In the genomic region with DNA sequence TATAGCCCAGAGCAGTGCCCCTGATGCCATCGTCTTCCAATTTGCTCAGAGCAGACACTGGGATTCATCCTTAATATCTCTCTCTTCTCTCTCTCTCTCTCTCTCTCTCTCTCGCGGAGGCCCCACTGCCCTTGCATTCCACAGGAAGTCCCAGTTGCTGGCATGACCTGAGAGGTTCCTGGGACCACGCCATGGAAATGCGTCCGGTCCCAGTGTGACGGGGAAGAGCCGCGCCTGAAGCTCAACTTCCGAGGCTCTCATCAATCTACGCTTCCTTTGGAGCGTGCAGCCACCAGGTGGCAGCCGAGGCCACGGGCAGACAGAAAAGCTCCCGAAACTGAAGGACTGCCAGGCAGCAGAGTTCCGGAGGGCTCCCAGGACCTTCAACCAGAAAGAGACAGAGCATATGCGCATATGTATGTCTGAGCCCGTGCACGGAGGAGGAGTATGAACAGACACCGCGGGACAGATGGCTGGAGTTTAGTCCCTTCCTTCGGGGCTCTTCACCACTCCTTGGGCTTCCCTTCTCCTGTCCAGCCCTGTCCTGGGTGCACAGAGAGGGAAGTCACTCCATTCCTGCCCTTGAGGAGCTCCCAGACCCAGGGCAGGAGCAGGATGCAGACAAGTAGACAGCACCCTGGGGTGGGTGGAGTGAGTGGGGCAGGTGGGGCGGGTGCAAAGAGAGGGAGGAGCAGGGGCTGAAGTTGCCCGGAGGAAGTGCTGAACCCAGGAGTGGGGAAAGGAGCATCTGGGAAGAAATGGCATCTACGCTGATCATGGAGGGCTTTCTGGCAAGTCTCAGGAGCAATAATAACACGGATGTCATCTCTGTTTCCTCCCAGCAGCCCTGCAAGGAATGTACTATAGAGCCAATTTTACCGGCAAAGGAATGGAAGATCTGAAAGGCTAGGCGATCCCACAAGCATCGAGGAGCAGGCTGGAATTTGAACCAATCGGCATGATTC, we compare ENCODE assay signal across 1 cellular context.
TF ChIP-seq lines count a peak whose summit lies in the region.

No MANE protein-coding gene starts in this region.

TF ChIP-seq in K562, 482 proteins besides CTCF, POLR2A, EP300 and RAD21 (continued from another document and continues in another):
- TF ChIP-seq BHLHE40 (IDR thresholded peaks at IDR 0.05; ENCODE audit: low read length), result peak; percentile 56
- TF ChIP-seq ASH1L (IDR thresholded peaks at IDR 0.05; ENCODE audit: borderline replicate concordance, low read depth, partially characterized antibody), result peak; percentile 28
- TF ChIP-seq, protein P1, sequence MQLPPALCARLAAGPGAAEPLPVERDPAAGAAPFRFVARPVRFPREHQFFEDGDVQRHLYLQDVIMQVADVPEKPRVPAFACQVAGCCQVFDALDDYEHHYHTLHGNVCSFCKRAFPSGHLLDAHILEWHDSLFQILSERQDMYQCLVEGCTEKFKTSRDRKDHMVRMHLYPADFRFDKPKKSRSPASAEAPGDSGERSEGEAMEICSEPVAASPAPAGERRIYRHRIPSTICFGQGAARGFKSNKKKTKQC (CRISPR knock-in tag; IDR thresholded peaks at IDR 0.05), result no peak
- no peak for TF ChIP-seq ZNF699 (CRISPR knock-in tag; IDR thresholded peaks at IDR 0.05; ENCODE audit: insufficient replicate concordance)
- no peak for TF ChIP-seq ZNF668 (CRISPR knock-in tag; IDR thresholded peaks at IDR 0.05)
- no peak for TF ChIP-seq NFE2L1 (tag; IDR thresholded peaks at IDR 0.05; ENCODE audit: borderline replicate concordance, low read depth)
- no peak for TF ChIP-seq KLF1 (tag; IDR thresholded peaks at IDR 0.05)
- TF ChIP-seq TRIM24 (IDR thresholded peaks at IDR 0.05), result no peak
- no peak for TF ChIP-seq HIVEP1 (CRISPR knock-in tag; IDR thresholded peaks at IDR 0.05)
- TF ChIP-seq, protein P2, sequence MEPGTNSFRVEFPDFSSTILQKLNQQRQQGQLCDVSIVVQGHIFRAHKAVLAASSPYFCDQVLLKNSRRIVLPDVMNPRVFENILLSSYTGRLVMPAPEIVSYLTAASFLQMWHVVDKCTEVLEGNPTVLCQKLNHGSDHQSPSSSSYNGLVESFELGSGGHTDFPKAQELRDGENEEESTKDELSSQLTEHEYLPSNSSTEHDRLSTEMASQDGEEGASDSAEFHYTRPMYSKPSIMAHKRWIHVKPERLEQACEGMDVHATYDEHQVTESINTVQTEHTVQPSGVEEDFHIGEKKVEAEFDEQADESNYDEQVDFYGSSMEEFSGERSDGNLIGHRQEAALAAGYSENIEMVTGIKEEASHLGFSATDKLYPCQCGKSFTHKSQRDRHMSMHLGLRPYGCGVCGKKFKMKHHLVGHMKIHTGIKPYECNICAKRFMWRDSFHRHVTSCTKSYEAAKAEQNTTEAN (CRISPR knock-in tag; IDR thresholded peaks at IDR 0.05), result no peak
- TF ChIP-seq RBM34 (IDR thresholded peaks at IDR 0.05; ENCODE audit: borderline replicate concordance, insufficient read depth, low read length), result no peak
- TF ChIP-seq ZNF324 (CRISPR knock-in tag; IDR thresholded peaks at IDR 0.05), result 0 out of 2 replicates have a peak, but pooled peaks have one; percentile 6
- TF ChIP-seq, protein P3, sequence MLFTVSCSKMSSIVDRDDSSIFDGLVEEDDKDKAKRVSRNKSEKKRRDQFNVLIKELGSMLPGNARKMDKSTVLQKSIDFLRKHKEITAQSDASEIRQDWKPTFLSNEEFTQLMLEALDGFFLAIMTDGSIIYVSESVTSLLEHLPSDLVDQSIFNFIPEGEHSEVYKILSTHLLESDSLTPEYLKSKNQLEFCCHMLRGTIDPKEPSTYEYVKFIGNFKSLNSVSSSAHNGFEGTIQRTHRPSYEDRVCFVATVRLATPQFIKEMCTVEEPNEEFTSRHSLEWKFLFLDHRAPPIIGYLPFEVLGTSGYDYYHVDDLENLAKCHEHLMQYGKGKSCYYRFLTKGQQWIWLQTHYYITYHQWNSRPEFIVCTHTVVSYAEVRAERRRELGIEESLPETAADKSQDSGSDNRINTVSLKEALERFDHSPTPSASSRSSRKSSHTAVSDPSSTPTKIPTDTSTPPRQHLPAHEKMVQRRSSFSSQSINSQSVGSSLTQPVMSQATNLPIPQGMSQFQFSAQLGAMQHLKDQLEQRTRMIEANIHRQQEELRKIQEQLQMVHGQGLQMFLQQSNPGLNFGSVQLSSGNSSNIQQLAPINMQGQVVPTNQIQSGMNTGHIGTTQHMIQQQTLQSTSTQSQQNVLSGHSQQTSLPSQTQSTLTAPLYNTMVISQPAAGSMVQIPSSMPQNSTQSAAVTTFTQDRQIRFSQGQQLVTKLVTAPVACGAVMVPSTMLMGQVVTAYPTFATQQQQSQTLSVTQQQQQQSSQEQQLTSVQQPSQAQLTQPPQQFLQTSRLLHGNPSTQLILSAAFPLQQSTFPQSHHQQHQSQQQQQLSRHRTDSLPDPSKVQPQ (CRISPR knock-in tag; IDR thresholded peaks at IDR 0.05; ENCODE audit: borderline replicate concordance), result no peak
- TF ChIP-seq, protein P4, sequence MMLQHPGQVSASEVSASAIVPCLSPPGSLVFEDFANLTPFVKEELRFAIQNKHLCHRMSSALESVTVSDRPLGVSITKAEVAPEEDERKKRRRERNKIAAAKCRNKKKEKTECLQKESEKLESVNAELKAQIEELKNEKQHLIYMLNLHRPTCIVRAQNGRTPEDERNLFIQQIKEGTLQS (IDR thresholded peaks at IDR 0.05), result no peak
- TF ChIP-seq, protein P4 (CRISPR knock-in tag; conservative IDR thresholded peaks at IDR 0.05), result peak; percentile 74; the same call in 1 of the 2 replicates
- no peak for TF ChIP-seq CCAR2 (IDR thresholded peaks at IDR 0.05; ENCODE audit: low read depth, low read length)
- TF ChIP-seq CREB1 (IDR thresholded peaks at IDR 0.05), result peak; percentile 99
- TF ChIP-seq CREB1 (CRISPR knock-in tag; IDR thresholded peaks at IDR 0.05), result peak; percentile 98
- TF ChIP-seq GABPB1 (CRISPR knock-in tag; IDR thresholded peaks at IDR 0.05), result peak; percentile 86
- TF ChIP-seq TCF7L2 (IDR thresholded peaks at IDR 0.05; ENCODE audit: low read depth, low read length), result no peak
- peak; percentile 84 for TF ChIP-seq HCFC1 (IDR thresholded peaks at IDR 0.05; ENCODE audit: low read depth, low read length)
- TF ChIP-seq ZNF121 (CRISPR knock-in tag; conservative IDR thresholded peaks at IDR 0.05), result no peak
- TF ChIP-seq ZNF184 (CRISPR knock-in tag; IDR thresholded peaks at IDR 0.05), result no peak
- no peak for TF ChIP-seq KLF13 (tag; IDR thresholded peaks at IDR 0.05; ENCODE audit: borderline replicate concordance, low read depth)
- peak in 1 of 2 experiments; percentile 39; a peak in 1 of 4 replicates for TF ChIP-seq HDAC1 (IDR thresholded peaks at IDR 0.05)
- peak; percentile 65; the same call in 1 of the 2 replicates for TF ChIP-seq RNF2 (IDR thresholded peaks at IDR 0.05)
- TF ChIP-seq ZNF384 (IDR thresholded peaks at IDR 0.05; ENCODE audit: low read depth, low read length), result no peak; the same call in 1 of the 2 replicates
- no peak for TF ChIP-seq ZNF584 (CRISPR knock-in tag; IDR thresholded peaks at IDR 0.05; ENCODE audit: low read depth)
- TF ChIP-seq BRD9 (IDR thresholded peaks at IDR 0.05; ENCODE audit: low read depth, partially characterized antibody), result peak; percentile 97
- TF ChIP-seq SREBF2 (CRISPR knock-in tag; IDR thresholded peaks at IDR 0.05), result no peak
- TF ChIP-seq TAF7 (tag; IDR thresholded peaks at IDR 0.05), result no peak
- TF ChIP-seq ZNF830 (CRISPR knock-in tag; IDR thresholded peaks at IDR 0.05), result no peak
- TF ChIP-seq NFRKB (IDR thresholded peaks at IDR 0.05; ENCODE audit: low read depth), result 0 out of 2 replicates have a peak, but pooled peaks have one; percentile 10
- TF ChIP-seq, protein P5, sequence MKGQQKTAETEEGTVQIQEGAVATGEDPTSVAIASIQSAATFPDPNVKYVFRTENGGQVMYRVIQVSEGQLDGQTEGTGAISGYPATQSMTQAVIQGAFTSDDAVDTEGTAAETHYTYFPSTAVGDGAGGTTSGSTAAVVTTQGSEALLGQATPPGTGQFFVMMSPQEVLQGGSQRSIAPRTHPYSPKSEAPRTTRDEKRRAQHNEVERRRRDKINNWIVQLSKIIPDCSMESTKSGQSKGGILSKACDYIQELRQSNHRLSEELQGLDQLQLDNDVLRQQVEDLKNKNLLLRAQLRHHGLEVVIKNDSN (CRISPR knock-in tag; IDR thresholded peaks at IDR 0.05), result no peak
- TF ChIP-seq KDM4B (IDR thresholded peaks at IDR 0.05; ENCODE audit: borderline replicate concordance in 2 of 2, low read depth in 1 of 2), result no peak
- peak; percentile 63; the same call in 1 of the 2 replicates for TF ChIP-seq ZNF444 (CRISPR knock-in tag; IDR thresholded peaks at IDR 0.05)
- TF ChIP-seq, protein P6, sequence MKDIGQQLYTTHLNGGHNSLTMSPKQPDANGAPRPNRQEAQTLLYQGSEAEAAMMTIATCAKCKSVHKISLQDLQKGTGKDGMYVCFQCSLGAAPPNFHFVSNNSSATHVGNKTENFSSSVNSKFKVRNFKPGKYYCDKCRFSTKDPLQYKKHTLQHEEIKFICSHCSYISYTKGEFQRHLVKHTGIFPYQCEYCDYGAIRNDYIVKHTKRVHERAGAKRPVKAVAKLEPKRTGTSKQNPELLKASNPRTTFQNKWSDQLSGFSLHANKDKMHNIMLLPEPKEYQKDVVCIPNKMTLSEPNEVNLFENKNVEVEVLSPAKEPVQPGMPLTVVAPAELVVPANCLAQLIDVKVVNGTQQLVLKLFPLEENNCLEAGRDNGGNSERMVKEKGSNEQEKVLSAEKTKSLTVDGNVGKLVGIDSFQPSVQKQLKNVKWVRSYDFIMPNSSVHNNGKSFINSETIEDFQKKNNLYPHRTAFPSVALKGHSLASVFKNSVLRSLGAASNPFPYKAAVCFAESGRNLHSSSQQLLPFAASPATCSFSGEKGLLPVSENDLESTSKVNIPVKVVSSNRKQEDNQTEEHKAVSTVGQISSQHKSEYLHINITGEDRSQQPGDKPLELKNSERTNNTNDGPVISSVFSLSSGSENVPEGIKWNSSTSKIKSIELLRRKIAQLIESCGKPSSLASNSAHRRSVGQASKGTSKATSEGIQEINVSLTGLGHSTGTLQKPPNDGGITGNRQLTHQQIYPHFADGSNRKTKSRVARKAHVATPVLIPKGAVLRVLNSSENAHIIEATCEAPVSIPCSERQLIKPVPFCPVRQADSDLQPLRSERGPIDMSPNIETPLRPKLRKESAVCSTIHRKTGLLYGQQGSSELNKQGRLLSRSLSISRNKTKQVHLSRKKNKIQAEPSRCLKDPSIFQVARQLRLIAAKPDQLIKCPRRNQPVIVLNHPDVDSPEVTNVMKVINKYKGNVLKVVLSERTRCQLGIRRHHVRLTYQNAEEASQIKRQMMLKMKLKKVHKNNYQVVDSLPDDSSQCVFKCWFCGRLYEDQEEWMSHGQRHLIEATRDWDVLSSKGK (CRISPR knock-in tag; IDR thresholded peaks at IDR 0.05), result no peak
- TF ChIP-seq ZC3H8 (IDR thresholded peaks at IDR 0.05), result no peak
- no peak for TF ChIP-seq CHCHD3 (CRISPR knock-in tag; IDR thresholded peaks at IDR 0.05)
- TF ChIP-seq, protein P7, sequence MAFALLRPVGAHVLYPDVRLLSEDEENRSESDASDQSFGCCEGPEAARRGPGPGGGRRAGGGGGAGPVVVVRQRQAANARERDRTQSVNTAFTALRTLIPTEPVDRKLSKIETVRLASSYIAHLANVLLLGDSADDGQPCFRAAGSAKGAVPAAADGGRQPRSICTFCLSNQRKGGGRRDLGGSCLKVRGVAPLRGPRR (CRISPR knock-in tag; IDR thresholded peaks at IDR 0.05), result no peak
- TF ChIP-seq ZKSCAN3 (CRISPR knock-in tag; IDR thresholded peaks at IDR 0.05), result no peak
- no peak for TF ChIP-seq RFX1 (IDR thresholded peaks at IDR 0.05)
- peak; percentile 64 for TF ChIP-seq JUND (IDR thresholded peaks at IDR 0.05; ENCODE audit: borderline replicate concordance, low read depth, low read length)
- TF ChIP-seq JUND (tag; IDR thresholded peaks at IDR 0.05; ENCODE audit: borderline replicate concordance, low read depth, low read length), result peak; percentile 55; the same call in 2 of the 3 replicates
- TF ChIP-seq MYBL2 (IDR thresholded peaks at IDR 0.05; ENCODE audit: low read depth), result no peak
- TF ChIP-seq MYBL2 (CRISPR knock-in tag; IDR thresholded peaks at IDR 0.05; ENCODE audit: borderline replicate concordance), result no peak
- TF ChIP-seq MAFK (IDR thresholded peaks at IDR 0.05; ENCODE audit: low read length), result no peak
- no peak for TF ChIP-seq SMAD1 (IDR thresholded peaks at IDR 0.05; ENCODE audit: low read depth, low read length, partially characterized antibody)
- TF ChIP-seq, protein P8, sequence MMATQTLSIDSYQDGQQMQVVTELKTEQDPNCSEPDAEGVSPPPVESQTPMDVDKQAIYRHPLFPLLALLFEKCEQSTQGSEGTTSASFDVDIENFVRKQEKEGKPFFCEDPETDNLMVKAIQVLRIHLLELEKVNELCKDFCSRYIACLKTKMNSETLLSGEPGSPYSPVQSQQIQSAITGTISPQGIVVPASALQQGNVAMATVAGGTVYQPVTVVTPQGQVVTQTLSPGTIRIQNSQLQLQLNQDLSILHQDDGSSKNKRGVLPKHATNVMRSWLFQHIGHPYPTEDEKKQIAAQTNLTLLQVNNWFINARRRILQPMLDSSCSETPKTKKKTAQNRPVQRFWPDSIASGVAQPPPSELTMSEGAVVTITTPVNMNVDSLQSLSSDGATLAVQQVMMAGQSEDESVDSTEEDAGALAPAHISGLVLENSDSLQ (IDR thresholded peaks at IDR 0.05), result peak; percentile 56; the same call in 1 of the 2 replicates
- no peak for TF ChIP-seq YBX1 (IDR thresholded peaks at IDR 0.05)
- peak in 2 of 3 experiments; percentile 57 to 72 for TF ChIP-seq YY1 (IDR thresholded peaks at IDR 0.05; ENCODE audit: borderline replicate concordance in 1 of 3, control insufficient read depth in 1 of 3, extremely low read depth in 1 of 3, insufficient read depth in 3 of 3, insufficient read length in 1 of 3, insufficient replicate concordance in 2 of 3, low read depth in 1 of 3, low read length in 2 of 3)
- no peak for TF ChIP-seq ZNF274 (IDR thresholded peaks at IDR 0.05; ENCODE audit: borderline replicate concordance, low read depth, low read length)
- TF ChIP-seq SRSF3 (IDR thresholded peaks at IDR 0.05; ENCODE audit: insufficient read depth, low read length), result no peak
- TF ChIP-seq, protein P9, sequence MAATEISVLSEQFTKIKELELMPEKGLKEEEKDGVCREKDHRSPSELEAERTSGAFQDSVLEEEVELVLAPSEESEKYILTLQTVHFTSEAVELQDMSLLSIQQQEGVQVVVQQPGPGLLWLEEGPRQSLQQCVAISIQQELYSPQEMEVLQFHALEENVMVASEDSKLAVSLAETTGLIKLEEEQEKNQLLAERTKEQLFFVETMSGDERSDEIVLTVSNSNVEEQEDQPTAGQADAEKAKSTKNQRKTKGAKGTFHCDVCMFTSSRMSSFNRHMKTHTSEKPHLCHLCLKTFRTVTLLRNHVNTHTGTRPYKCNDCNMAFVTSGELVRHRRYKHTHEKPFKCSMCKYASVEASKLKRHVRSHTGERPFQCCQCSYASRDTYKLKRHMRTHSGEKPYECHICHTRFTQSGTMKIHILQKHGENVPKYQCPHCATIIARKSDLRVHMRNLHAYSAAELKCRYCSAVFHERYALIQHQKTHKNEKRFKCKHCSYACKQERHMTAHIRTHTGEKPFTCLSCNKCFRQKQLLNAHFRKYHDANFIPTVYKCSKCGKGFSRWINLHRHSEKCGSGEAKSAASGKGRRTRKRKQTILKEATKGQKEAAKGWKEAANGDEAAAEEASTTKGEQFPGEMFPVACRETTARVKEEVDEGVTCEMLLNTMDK (IDR thresholded peaks at IDR 0.05; ENCODE audit: borderline replicate concordance, insufficient read depth, low read depth, low read length, poor library complexity, severe bottlenecking), result no peak
- peak; percentile 81 for TF ChIP-seq KHSRP (IDR thresholded peaks at IDR 0.05)
- no peak for TF ChIP-seq SMAD3 (CRISPR knock-in tag; conservative IDR thresholded peaks at IDR 0.05)
